ENCODE assay signal across 29 cellular contexts in genomic region chr2:125490308-125490707, GRCh38.
"Had no signal": no experiment of that assay in that cellular context is flagged by ENCODE, and none has a peak within 500 bp of the region (broad histone marks: within the 10 kb centered on the region; RNA-seq: fewer than 3 reads in every experiment).

No MANE protein-coding gene starts in this region.

- H3K4me3 ChIP-seq: colonic mucosa, coronary artery, dorsolateral prefrontal cortex, esophagus muscularis mucosa, esophagus squamous epithelium, gastrocnemius medialis, gastroesophageal sphincter, heart left ventricle, heart right ventricle, hepatocyte had no signal

- H3K79me2 ChIP-seq: hepatocyte had no signal

- H3K4me2 ChIP-seq: hepatocyte had no signal

- DNase-seq: colonic mucosa; cortex of kidney; dermis blood vessel endothelial cell; dorsolateral prefrontal cortex; effector CD4-positive, alpha-beta T cell; effector CD8-positive, alpha-beta T cell; effector memory CD4-positive, alpha-beta T cell; effector memory CD8-positive, alpha-beta T cell; endodermal cell; erythroblast; esophagus squamous epithelium; foreskin fibroblast; foreskin keratinocyte; foreskin melanocyte; gastrocnemius medialis; glutamatergic neuron; head of caudate nucleus; heart left ventricle; heart right ventricle had no signal

- H3K27ac ChIP-seq: colonic mucosa, coronary artery, dorsolateral prefrontal cortex, epithelial cell of prostate, esophagus muscularis mucosa, esophagus squamous epithelium, foreskin keratinocyte, gastrocnemius medialis, gastroesophageal sphincter, heart left ventricle, heart right ventricle, hepatocyte had no signal

- H3K27me3 ChIP-seq: colonic mucosa, dorsolateral prefrontal cortex, esophagus muscularis mucosa, esophagus squamous epithelium, foreskin keratinocyte, gastrocnemius medialis, gastroesophageal sphincter, heart left ventricle, heart right ventricle, hepatocyte had no signal

- H3K9me3 ChIP-seq: colonic mucosa, esophagus muscularis mucosa, esophagus squamous epithelium, gastrocnemius medialis had no signal

- FAIRE-seq: colon, endometrium, endothelial cell of umbilical vein, frontal cortex had no signal

- ATAC-seq: effector memory CD8-positive, alpha-beta T cell; esophagus mucosa; foreskin keratinocyte; gastrocnemius medialis; gastroesophageal sphincter; heart left ventricle; heart right ventricle had no signal

- H2AFZ ChIP-seq: hepatocyte had no signal

- H3K36me3 ChIP-seq: colonic mucosa, esophagus muscularis mucosa, esophagus squamous epithelium, gastrocnemius medialis, gastroesophageal sphincter, heart left ventricle, heart right ventricle had no signal

- H3K4me1 ChIP-seq: colonic mucosa, esophagus muscularis mucosa, esophagus squamous epithelium, foreskin keratinocyte, gastrocnemius medialis, gastroesophageal sphincter, heart left ventricle, heart right ventricle had no signal
